Comparison of ENCODE assay signal across 11 cellular contexts in genomic region chr19:8251025-8251472, GRCh38. TPM values are rescaled to one million over a fixed set of nuclear protein-coding genes. Genes with fewer than 3 reads are reported as not detected.
DNase-seq lines count a peak whose midpoint lies in the region; ATAC-seq and TF ChIP-seq lines count a peak whose summit lies in the region.
"Had no signal": no experiment of that assay in that cellular context is flagged by ENCODE, and none has a peak within 500 bp of the region (broad histone marks: within the 10 kb centered on the region; RNA-seq: fewer than 3 reads in every experiment).

No MANE protein-coding gene starts in this region.

- no peaks in the 10 kb centered on the region for H3K4me1 Mint-ChIP-seq in activated CD8-positive, alpha-beta T cell treated with anti-CD3 and anti-CD28 coated beads, Interleukin-2, amount 10 ng/mL, durations not matched to agents 7 days and 5 days (ENCODE audit: low read depth)

- no peak overlapping the region for H3K4me3 Mint-ChIP-seq in activated CD8-positive, alpha-beta T cell treated with anti-CD3 and anti-CD28 coated beads, Interleukin-2, amount 10 ng/mL, durations not matched to agents 7 days and 5 days

- no peaks in the 10 kb centered on the region for H3K36me3 ChIP-seq in fibroblast of lung (ENCODE audit: control insufficient read depth, insufficient read depth, low read length)

- no peaks in the 10 kb centered on the region for H3K9me3 ChIP-seq in fibroblast of lung (ENCODE audit: control insufficient read depth, insufficient read depth, low read depth, low read length)

- H3K27ac Mint-ChIP-seq in activated CD8-positive, alpha-beta T cell treated with anti-CD3 and anti-CD28 coated beads, Interleukin-2, amount 10 ng/mL, durations not matched to agents 7 days and 5 days = no peak overlapping the region

- H3K9me3 Mint-ChIP-seq in activated CD8-positive, alpha-beta T cell treated with anti-CD3 and anti-CD28 coated beads, Interleukin-2, amount 10 ng/mL, durations not matched to agents 7 days and 5 days (ENCODE audit: insufficient read depth) = no peaks in the 10 kb centered on the region

- H3K9ac ChIP-seq in fibroblast of lung (ENCODE audit: insufficient read depth, low read length) = no peak overlapping the region

- H4K20me1 ChIP-seq in fibroblast of lung (ENCODE audit: control insufficient read depth, extremely low read depth, insufficient read depth, low read length) = no peaks in the 10 kb centered on the region

- peaks cover 11% of the 10 kb centered on the region for H3K36me3 Mint-ChIP-seq in activated CD8-positive, alpha-beta T cell treated with anti-CD3 and anti-CD28 coated beads, Interleukin-2, amount 10 ng/mL, durations not matched to agents 7 days and 5 days (ENCODE audit: low read depth)

- no peak for ATAC-seq in GM19023 (IDR thresholded peaks at IDR 0.05; ENCODE audit: unreplicated experiment)
- no peak for ATAC-seq in HG03571 (IDR thresholded peaks at IDR 0.05; ENCODE audit: unreplicated experiment)
- no peak for ATAC-seq in activated CD8-positive, alpha-beta T cell treated with anti-CD3 and anti-CD28 coated beads, Interleukin-2, amount 10 ng/mL, durations not matched to agents 7 days and 5 days

- H2AFZ ChIP-seq in fibroblast of lung (ENCODE audit: low read length) = no peak overlapping the region

- H3K4me2 ChIP-seq in fibroblast of lung (ENCODE audit: extremely low read depth, insufficient read depth, low read length) = no peak overlapping the region

- DNase-seq in NCI-H2029 (lab: John Stamatoyannopoulos, UW) (peak; percentile 82), fibroblast of lung (ENCODE audit: low read depth in 2 of 2) (peak; percentile 47 to 55), mesenteric fat pad (ENCODE audit: low spot score) (peak; percentile 90), NCI-H1105 treated with DMSO at 0.1 percent for 48 hours (lab: John Stamatoyannopoulos, UW) (no peak)
- DNase-seq in activated CD8-positive, alpha-beta T cell treated with anti-CD3 and anti-CD28 coated beads, Interleukin-2, amount 10 ng/mL, durations not matched to agents 7 days and 5 days = no peak
- DNase-seq: activated naive CD4-positive, alpha-beta T cell treated with Interleukin-2 at 50 U/mL for 16 hours; DMS153; MM.1S had no signal

- H3K27ac ChIP-seq in fibroblast of lung (ENCODE audit: insufficient read depth, low read length) (no peak overlapping the region), temporal lobe (ENCODE audit: low read depth, low read length) (peak overlapping the region; percentile 73)

- H3K79me2 ChIP-seq in fibroblast of lung (ENCODE audit: control insufficient read depth, insufficient read depth, low read length) = no peaks in the 10 kb centered on the region

- CTCF ChIA-PET in activated CD8-positive, alpha-beta T cell treated with anti-CD3 and anti-CD28 coated beads, Interleukin-2, amount 10 ng/mL, durations not matched to agents 7 days and 5 days (lab: Charles Lee) = interaction anchor here (0.5 to 2.0 kb wide), 6 partner anchors 22 to 307 kb away, joined by 3 to 10 read pairs (median 4); partner anchors contain the start of gene TIMM44

- no peak overlapping the region for H3K4me3 ChIP-seq in fibroblast of lung (replicated peaks in 1 of 4; ENCODE audit: control extremely low read depth in 1 of 4, insufficient read depth in 1 of 4, low read depth in 3 of 4, low read length in 4 of 4)

- H3K27me3 ChIP-seq in fibroblast of lung (ENCODE audit: control insufficient read depth, insufficient read depth, low read length) = no peaks in the 10 kb centered on the region

- H3K4me1 ChIP-seq in fibroblast of lung (ENCODE audit: control insufficient read depth, extremely low read depth, insufficient read depth, low read length) = no peaks in the 10 kb centered on the region

- POLR2A ChIA-PET in activated CD8-positive, alpha-beta T cell treated with anti-CD3 and anti-CD28 coated beads, Interleukin-2, amount 10 ng/mL, durations not matched to agents 7 days and 5 days (lab: Charles Lee) = interaction anchor here (0.5 kb wide), 1 partner anchor 277 kb away, joined by 3 read pairs; no protein-coding TSS in a partner anchor

- peak in 1 of 2 donors; percentile 10 for TF ChIP-seq CTCF in fibroblast of lung (conservative IDR thresholded peaks at IDR 0.05 in 1 of 2, IDR thresholded peaks at IDR 0.05 in 1 of 2; ENCODE audit: low read depth in 1 of 2, low read length in 2 of 2)

- no peaks in the 10 kb centered on the region for H3K27me3 Mint-ChIP-seq in activated CD8-positive, alpha-beta T cell treated with anti-CD3 and anti-CD28 coated beads, Interleukin-2, amount 10 ng/mL, durations not matched to agents 7 days and 5 days (ENCODE audit: low read depth)

RNA-seq across cellular contexts. Expression of gene CERS4, which starts 41.9 kb away (rescaled TPM):
- 17.0 and 27.0 TPM in 2 replicates for total RNA-seq in fibroblast of lung
- polyA plus RNA-seq in fibroblast of lung = 0.74 and 1.5 TPM in 2 replicates
- 0.51 and 0.63 TPM in 2 replicates for polyA plus RNA-seq in fibroblast of lung (2012)
- 5.1 and 5.3 TPM in 2 replicates for polyA minus RNA-seq in fibroblast of lung (ENCODE audit: low replicate concordance)
- 41.5 TPM for total RNA-seq in mesenteric fat pad
- total RNA-seq in temporal lobe = 56.1 TPM
- total RNA-seq in activated CD8-positive, alpha-beta T cell treated with anti-CD3 and anti-CD28 coated beads, Interleukin-2, amount 10 ng/mL, durations not matched to agents 7 days and 5 days = 10 to 100 TPM; 27.7 to 28.1 TPM

RNA-seq across cellular contexts. Expression of gene CD320, which starts 57.1 kb away (rescaled TPM):
- total RNA-seq in fibroblast of lung (9.8 and 22.6 TPM in 2 replicates), mesenteric fat pad (55.2 TPM), temporal lobe (15.5 TPM)
- polyA plus RNA-seq in fibroblast of lung = 13.9 and 29.1 TPM in 2 replicates
- 24.4 and 49.0 TPM in 2 replicates for polyA plus RNA-seq in fibroblast of lung (2012)
- 19.4 and 23.0 TPM in 2 replicates for polyA minus RNA-seq in fibroblast of lung (ENCODE audit: low replicate concordance)
- total RNA-seq in activated CD8-positive, alpha-beta T cell treated with anti-CD3 and anti-CD28 coated beads, Interleukin-2, amount 10 ng/mL, durations not matched to agents 7 days and 5 days = 10 to 100 TPM; 54.6 to 55.0 TPM

Comparison
In these comparisons a context has a peak if more than half of its experiments do, and no peak if none do; other contexts are left out.
1. DNase-seq: peak in NCI-H2029 (single experiment), fibroblast of lung (2 of 2) and mesenteric fat pad (single experiment); none in activated CD8-positive, alpha-beta T cell treated with anti-CD3 and anti-CD28 coated beads, Interleukin-2, amount 10 ng/mL, durations not matched to agents 7 days and 5 days (single experiment) and NCI-H1105 treated with DMSO at 0.1 percent for 48 hours (single experiment).